ENCODE assay signal across 17 cellular contexts in the genomic region with DNA sequence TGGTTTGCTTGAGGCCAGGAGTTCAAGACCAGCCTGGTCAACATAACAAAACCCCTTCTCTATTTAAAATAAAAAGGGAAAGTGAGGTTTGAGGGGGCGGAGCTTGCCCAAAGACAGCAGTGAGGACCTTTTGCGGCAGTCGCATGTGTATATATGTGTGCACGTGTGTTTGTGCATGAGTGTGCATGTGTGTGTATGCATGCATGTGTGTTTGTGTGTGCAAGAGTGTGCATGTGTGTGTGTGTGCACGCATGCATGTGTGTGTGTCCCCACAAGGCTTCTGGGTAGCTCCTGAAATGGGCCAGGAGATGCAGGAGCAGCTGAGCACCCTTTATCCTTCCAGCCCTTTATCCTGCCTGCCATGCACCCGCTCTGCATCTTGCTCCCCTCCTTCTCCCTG. TPM values are rescaled to one million over a fixed set of nuclear protein-coding genes. Genes with fewer than 3 reads are reported as not detected.
"Had no signal": no experiment of that assay in that cellular context is flagged by ENCODE, and none has a peak within 500 bp of the region (broad histone marks: within the 10 kb centered on the region; RNA-seq: fewer than 3 reads in every experiment).

No MANE protein-coding gene starts in this region.

- H3K4me3 ChIP-seq: colonic mucosa, esophagus muscularis mucosa, left ventricle myocardium inferior, ovary, sigmoid colon, upper lobe of left lung had no signal

- ATAC-seq: activated naive CD4-positive, alpha-beta T cell treated with anti-CD3 and anti-CD28 coated beads, Interleukin-2, amount 50 U/mL, for 72 hours; stimulated activated naive CD8-positive, alpha-beta T cell treated with anti-CD3 and anti-CD28 coated beads, Interleukin-15, amount 100 ng/mL, for 72 hours had no signal

- DNase-seq: activated CD4-positive, alpha-beta memory T cell treated with anti-CD3 and anti-CD28 coated beads, Interleukin-2, amount 10 ng/mL, durations not matched to agents 7 days and 5 days; activated CD4-positive, alpha-beta T cell treated with anti-CD3 and anti-CD28 coated beads for 4 hours; activated effector memory CD4-positive, alpha-beta T cell treated with Interleukin-2 at 50 U/mL for 16 hours; activated T-cell treated with anti-CD3 and anti-CD28 coated beads, Interleukin-2, amount 50 U/mL, for 24 hours; central memory CD4-positive, alpha-beta T cell; colonic mucosa; sigmoid colon; stimulated activated naive CD8-positive, alpha-beta T cell treated with anti-CD3 and anti-CD28 coated beads, Interleukin-15, amount 100 ng/mL, for 72 hours; T-helper 2 cell had no signal

- H3K27ac ChIP-seq: colonic mucosa, esophagus muscularis mucosa, left ventricle myocardium inferior, ovary, sigmoid colon, upper lobe of left lung had no signal

- H3K4me1 ChIP-seq: colonic mucosa, left ventricle myocardium inferior, sigmoid colon, upper lobe of left lung had no signal

- H3K36me3 ChIP-seq: colonic mucosa, esophagus muscularis mucosa, left ventricle myocardium inferior, ovary, sigmoid colon, upper lobe of left lung had no signal

- H3K36me3 Mint-ChIP-seq: activated naive CD4-positive, alpha-beta T cell treated with anti-CD3 and anti-CD28 coated beads, Interleukin-2, amount 50 U/mL, for 72 hours; WTC11 had no signal

- H3K27me3 ChIP-seq: ovary, upper lobe of left lung had no signal

- H3K4me3 Mint-ChIP-seq: activated CD4-positive, alpha-beta memory T cell treated with anti-CD3 and anti-CD28 coated beads, Interleukin-2, amount 10 ng/mL, durations not matched to agents 7 days and 5 days; activated T-cell treated with anti-CD3 and anti-CD28 coated beads, Interleukin-2, amount 50 U/mL, for 24 hours; nephron; stimulated activated naive CD8-positive, alpha-beta T cell treated with anti-CD3 and anti-CD28 coated beads, Interleukin-15, amount 100 ng/mL, for 72 hours; WTC11 had no signal

- H3K27ac Mint-ChIP-seq: activated CD4-positive, alpha-beta memory T cell treated with anti-CD3 and anti-CD28 coated beads, Interleukin-2, amount 10 ng/mL, durations not matched to agents 7 days and 5 days; activated naive CD4-positive, alpha-beta T cell treated with anti-CD3 and anti-CD28 coated beads, Interleukin-2, amount 50 U/mL, for 72 hours; activated T-cell treated with anti-CD3 and anti-CD28 coated beads, Interleukin-2, amount 50 U/mL, for 24 hours; nephron; stimulated activated naive CD8-positive, alpha-beta T cell treated with anti-CD3 and anti-CD28 coated beads, Interleukin-15, amount 100 ng/mL, for 72 hours; WTC11 had no signal

- H3K4me1 Mint-ChIP-seq: activated CD4-positive, alpha-beta memory T cell treated with anti-CD3 and anti-CD28 coated beads, Interleukin-2, amount 10 ng/mL, durations not matched to agents 7 days and 5 days; stimulated activated naive CD8-positive, alpha-beta T cell treated with anti-CD3 and anti-CD28 coated beads, Interleukin-15, amount 100 ng/mL, for 72 hours had no signal

- H3K9me3 Mint-ChIP-seq: activated CD4-positive, alpha-beta memory T cell treated with anti-CD3 and anti-CD28 coated beads, Interleukin-2, amount 10 ng/mL, durations not matched to agents 7 days and 5 days; activated naive CD4-positive, alpha-beta T cell treated with anti-CD3 and anti-CD28 coated beads, Interleukin-2, amount 50 U/mL, for 72 hours; activated T-cell treated with anti-CD3 and anti-CD28 coated beads, Interleukin-2, amount 50 U/mL, for 24 hours; nephron; stimulated activated naive CD8-positive, alpha-beta T cell treated with anti-CD3 and anti-CD28 coated beads, Interleukin-15, amount 100 ng/mL, for 72 hours; WTC11 had no signal

- H3K9me3 ChIP-seq: colonic mucosa, esophagus muscularis mucosa, left ventricle myocardium inferior, ovary, sigmoid colon, upper lobe of left lung had no signal

RNA-seq across cellular contexts. Expression of a gene that starts 9.0 kb away (rescaled TPM):
- total RNA-seq: kidney epithelial cell had no signal
